ENCODE assay signal across 1 cellular context in the genomic region with DNA sequence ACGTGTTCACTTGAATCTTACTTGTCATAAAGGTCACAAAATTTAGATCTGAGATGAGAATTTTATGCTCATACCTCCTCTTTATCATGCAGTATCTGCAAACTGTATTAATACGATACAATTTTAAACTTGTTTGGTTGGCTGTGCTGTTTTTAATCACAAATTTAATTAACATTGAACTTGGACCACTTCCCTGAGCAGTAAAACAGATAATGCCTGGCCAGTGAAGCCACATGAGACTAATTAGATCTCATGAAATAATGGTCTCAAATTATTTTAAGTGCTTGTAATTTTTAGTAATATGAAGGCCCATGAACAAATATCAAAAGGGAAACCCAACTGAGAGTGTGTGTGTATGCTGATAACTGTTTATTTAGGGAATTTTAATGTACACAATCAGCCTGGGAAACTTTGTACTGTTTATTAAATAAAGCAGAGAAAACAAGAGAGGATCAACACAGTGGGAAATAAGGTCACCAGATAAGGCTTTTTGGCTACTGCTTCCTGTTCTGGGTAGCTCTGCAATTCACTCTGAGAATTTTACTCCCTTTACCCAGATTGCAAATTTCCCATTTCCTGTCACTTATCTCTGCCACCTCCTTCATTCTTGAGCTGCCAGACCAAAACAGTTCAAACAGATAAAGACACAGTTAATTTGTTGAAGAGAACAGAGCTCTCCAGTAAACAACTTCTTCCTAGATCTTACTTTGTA.
TF ChIP-seq lines count a peak whose summit lies in the region.

No MANE protein-coding gene starts in this region.

TF ChIP-seq in WTC11, 78 proteins besides CTCF, POLR2A, EP300 and RAD21 (continued from another document):
- TF ChIP-seq, protein P1, sequence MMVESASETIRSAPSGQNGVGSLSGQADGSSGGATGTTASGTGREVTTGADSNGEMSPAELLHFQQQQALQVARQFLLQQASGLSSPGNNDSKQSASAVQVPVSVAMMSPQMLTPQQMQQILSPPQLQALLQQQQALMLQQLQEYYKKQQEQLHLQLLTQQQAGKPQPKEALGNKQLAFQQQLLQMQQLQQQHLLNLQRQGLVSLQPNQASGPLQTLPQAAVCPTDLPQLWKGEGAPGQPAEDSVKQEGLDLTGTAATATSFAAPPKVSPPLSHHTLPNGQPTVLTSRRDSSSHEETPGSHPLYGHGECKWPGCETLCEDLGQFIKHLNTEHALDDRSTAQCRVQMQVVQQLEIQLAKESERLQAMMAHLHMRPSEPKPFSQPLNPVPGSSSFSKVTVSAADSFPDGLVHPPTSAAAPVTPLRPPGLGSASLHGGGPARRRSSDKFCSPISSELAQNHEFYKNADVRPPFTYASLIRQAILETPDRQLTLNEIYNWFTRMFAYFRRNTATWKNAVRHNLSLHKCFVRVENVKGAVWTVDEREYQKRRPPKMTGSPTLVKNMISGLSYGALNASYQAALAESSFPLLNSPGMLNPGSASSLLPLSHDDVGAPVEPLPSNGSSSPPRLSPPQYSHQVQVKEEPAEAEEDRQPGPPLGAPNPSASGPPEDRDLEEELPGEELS (CRISPR knock-in tag; IDR thresholded peaks at IDR 0.05): no peak
- no peak for TF ChIP-seq CREM (CRISPR knock-in tag; IDR thresholded peaks at IDR 0.05)
- TF ChIP-seq, protein P2, sequence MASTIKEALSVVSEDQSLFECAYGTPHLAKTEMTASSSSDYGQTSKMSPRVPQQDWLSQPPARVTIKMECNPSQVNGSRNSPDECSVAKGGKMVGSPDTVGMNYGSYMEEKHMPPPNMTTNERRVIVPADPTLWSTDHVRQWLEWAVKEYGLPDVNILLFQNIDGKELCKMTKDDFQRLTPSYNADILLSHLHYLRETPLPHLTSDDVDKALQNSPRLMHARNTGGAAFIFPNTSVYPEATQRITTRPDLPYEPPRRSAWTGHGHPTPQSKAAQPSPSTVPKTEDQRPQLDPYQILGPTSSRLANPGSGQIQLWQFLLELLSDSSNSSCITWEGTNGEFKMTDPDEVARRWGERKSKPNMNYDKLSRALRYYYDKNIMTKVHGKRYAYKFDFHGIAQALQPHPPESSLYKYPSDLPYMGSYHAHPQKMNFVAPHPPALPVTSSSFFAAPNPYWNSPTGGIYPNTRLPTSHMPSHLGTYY (CRISPR knock-in tag; IDR thresholded peaks at IDR 0.05): no peak
- TF ChIP-seq, protein P3, sequence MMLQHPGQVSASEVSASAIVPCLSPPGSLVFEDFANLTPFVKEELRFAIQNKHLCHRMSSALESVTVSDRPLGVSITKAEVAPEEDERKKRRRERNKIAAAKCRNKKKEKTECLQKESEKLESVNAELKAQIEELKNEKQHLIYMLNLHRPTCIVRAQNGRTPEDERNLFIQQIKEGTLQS (CRISPR knock-in tag; conservative IDR thresholded peaks at IDR 0.05): no peak
